Comparison of ENCODE assay signal across 1 cellular context in genomic region chr21:29228306-29228705, GRCh38.
TF ChIP-seq lines count a peak whose summit lies in the region.

No MANE protein-coding gene starts in this region.

TF ChIP-seq in GM12878, 131 proteins besides CTCF, POLR2A, EP300 and RAD21:
- no peak for TF ChIP-seq SP1 (IDR thresholded peaks at IDR 0.05; ENCODE audit: low read depth, low read length)
- TF ChIP-seq ZNF207 (IDR thresholded peaks at IDR 0.05; ENCODE audit: borderline replicate concordance), result no peak
- no peak for TF ChIP-seq SUPT20H (IDR thresholded peaks at IDR 0.05; ENCODE audit: borderline replicate concordance, control insufficient read depth, low read depth, low read length)
- no peak for TF ChIP-seq RB1 (IDR thresholded peaks at IDR 0.05; ENCODE audit: borderline replicate concordance)
- peak; percentile 81 for TF ChIP-seq RUNX3 (IDR thresholded peaks at IDR 0.05; ENCODE audit: low read length)
- no peak for TF ChIP-seq ATF3 (IDR thresholded peaks at IDR 0.05; ENCODE audit: borderline replicate concordance, extremely low read depth, low read depth, low read length)
- TF ChIP-seq ZBTB40 (IDR thresholded peaks at IDR 0.05; ENCODE audit: borderline replicate concordance), result no peak
- no peak for TF ChIP-seq EED (IDR thresholded peaks at IDR 0.05; ENCODE audit: low read depth)
